ENCODE assay signal across 36 cellular contexts in the genomic region with DNA sequence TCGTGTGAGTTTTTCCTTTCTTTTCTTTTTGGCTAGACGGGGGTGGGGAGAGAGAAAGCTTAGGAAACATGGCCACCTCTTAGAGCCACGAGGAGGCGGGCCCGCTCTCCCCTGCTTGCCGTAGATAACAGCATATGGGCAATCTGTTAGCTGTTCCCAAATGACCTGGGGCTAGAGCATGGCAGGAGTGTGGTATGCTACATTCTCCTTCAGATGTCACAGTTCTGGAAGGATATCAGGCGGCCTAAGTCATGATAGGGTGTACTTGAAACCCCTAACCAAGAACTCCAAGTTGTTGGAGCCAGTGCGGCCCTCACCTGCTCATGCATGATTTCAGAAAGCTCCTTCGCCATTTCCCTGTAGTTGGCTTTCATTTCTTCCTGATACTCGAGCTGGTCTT. TPM values are rescaled to one million over a fixed set of nuclear protein-coding genes. Genes with fewer than 3 reads are reported as not detected.
"Had no signal": no experiment of that assay in that cellular context is flagged by ENCODE, and none has a peak within 500 bp of the region (broad histone marks: within the 10 kb centered on the region; RNA-seq: fewer than 3 reads in every experiment).

No MANE protein-coding gene starts in this region.

- H3K36me3 ChIP-seq: neural progenitor cell had no signal

- H3K4me1 Mint-ChIP-seq: natural killer cell; stimulated activated memory B cell treated with anti-CD40 and anti-IgM and Interleukin-4, amounts not matched to agents 10 μg/mL and 1 μg/mL and 100 μg/mL, for 72 hours had no signal

- H3K9me3 Mint-ChIP-seq: activated CD4-positive, alpha-beta T cell treated with anti-CD3 and anti-CD28 coated beads, Interleukin-2, amount 10 ng/mL, durations not matched to agents 24 days and 14 days; activated naive CD4-positive, alpha-beta T cell treated with anti-CD3 and anti-CD28 coated beads, Interleukin-2, amount 10 ng/mL, durations not matched to agents 7 days and 5 days; brain; natural killer cell; neural progenitor cell; stimulated activated memory B cell treated with anti-CD40 and anti-IgM and Interleukin-4, amounts not matched to agents 10 μg/mL and 1 μg/mL and 100 μg/mL, for 72 hours; T-helper 2 cell treated with Interferon-gamma antibody and Interleukin-4, amounts not matched to agents 5 μg/mL and 100 μg/mL, for 36 hours had no signal

- H3K27ac ChIP-seq: ascending aorta, cardiac muscle cell, coronary artery, dorsolateral prefrontal cortex, heart right ventricle, left lung, lower lobe of right lung, neural progenitor cell, right lobe of liver, upper lobe of left lung, vagina, VCaP had no signal

- DNase-seq: activated CD4-positive, alpha-beta memory T cell treated with anti-CD3 and anti-CD28 coated beads for 36 hours; activated CD4-positive, alpha-beta T cell treated with anti-CD3 and anti-CD28 coated beads, Interleukin-2, amount 10 ng/mL, durations not matched to agents 24 days and 14 days; activated CD4-positive, CD25-positive, alpha-beta regulatory T cell treated with anti-CD3 and anti-CD28 coated beads, Interleukin-2, amount 50 U/mL, for 72 hours; activated CD8-positive, alpha-beta memory T cell treated with anti-CD3 and anti-CD28 coated beads, Interleukin-2, amount 50 U/mL, for 4 hours; activated gamma-delta T cell; activated naive CD4-positive, alpha-beta T cell treated with anti-CD3 and anti-CD28 coated beads, Interleukin-2, amount 10 ng/mL, durations not matched to agents 7 days and 5 days; activated naive CD8-positive, alpha-beta T cell treated with anti-CD3 and anti-CD28 coated beads, Interleukin-2, amount 10 ng/mL, durations not matched to agents 7 days and 5 days; activated T-cell treated with anti-CD3 and anti-CD28 coated beads, Interleukin-2, amount 50 U/mL, for 1 hour; dorsolateral prefrontal cortex; effector memory CD4-positive, alpha-beta T cell; foreskin fibroblast; heart right ventricle; left lung; lower lobe of right lung; natural killer cell; right lobe of liver; stimulated activated CD4-positive, alpha-beta T cell treated with anti-CD3 and anti-CD28 coated beads, Interleukin-12 subunit alpha, Interleukin-12 subunit beta, amount 100 ng/mL, for 4 hours; stimulated activated CD4-positive, alpha-beta T cell treated with anti-CD3 and anti-CD28 coated beads, Interleukin-4, amount 100 ng/mL, for 1 hour; stimulated activated naive CD8-positive, alpha-beta T cell treated with anti-CD3 and anti-CD28 coated beads, Interleukin-15, amount 100 ng/mL, for 72 hours; substantia nigra; T-helper 1 cell; upper lobe of left lung had no signal

- H3K4me3 ChIP-seq: ascending aorta, cardiac muscle cell, coronary artery, dorsolateral prefrontal cortex, heart right ventricle, left lung, lower lobe of right lung, neural progenitor cell, right lobe of liver, upper lobe of left lung, vagina had no signal

- H3K27ac Mint-ChIP-seq: activated CD4-positive, alpha-beta memory T cell treated with anti-CD3 and anti-CD28 coated beads for 36 hours; activated CD4-positive, alpha-beta T cell treated with anti-CD3 and anti-CD28 coated beads, Interleukin-2, amount 10 ng/mL, durations not matched to agents 24 days and 14 days; activated naive CD4-positive, alpha-beta T cell treated with anti-CD3 and anti-CD28 coated beads, Interleukin-2, amount 10 ng/mL, durations not matched to agents 7 days and 5 days; activated T-helper 1 cell treated with anti-CD3 and anti-CD28 coated beads, Interleukin-12 subunit alpha, Interleukin-12 subunit beta, Interleukin-2, Interleukin-4 antibody, amounts not matched to agents 30 ng/mL and 10 ng/mL and 1 ng/mL, durations not matched to agents 14 hours and 24 hours and 36 hours; brain; natural killer cell; neural progenitor cell; progenitor cell of endocrine pancreas; stimulated activated memory B cell treated with anti-CD40 and anti-IgM and Interleukin-4, amounts not matched to agents 10 μg/mL and 1 μg/mL and 100 μg/mL, for 72 hours; T-helper 2 cell treated with Interferon-gamma antibody and Interleukin-4, amounts not matched to agents 5 μg/mL and 100 μg/mL, for 36 hours had no signal

- H3K4me1 ChIP-seq: ascending aorta, lower lobe of right lung, neural progenitor cell, upper lobe of left lung had no signal

- H3K4me2 ChIP-seq: neural progenitor cell had no signal

- ATAC-seq: heart right ventricle; natural killer cell; right lobe of liver; stimulated activated memory B cell treated with anti-CD40 and anti-IgM and Interleukin-4, amounts not matched to agents 10 μg/mL and 1 μg/mL and 100 μg/mL, for 72 hours; stimulated activated naive CD8-positive, alpha-beta T cell treated with anti-CD3 and anti-CD28 coated beads, Interleukin-15, amount 100 ng/mL, for 72 hours had no signal

- H3K27me3 ChIP-seq: ascending aorta, cardiac muscle cell, dorsolateral prefrontal cortex, heart right ventricle, left lung, neural progenitor cell, right lobe of liver, upper lobe of left lung, vagina had no signal

- H3K9me3 ChIP-seq: ascending aorta, heart right ventricle, left lung, lower lobe of right lung, right lobe of liver, upper lobe of left lung, vagina had no signal

- H3K27me3 Mint-ChIP-seq: activated CD4-positive, alpha-beta memory T cell treated with anti-CD3 and anti-CD28 coated beads for 36 hours; activated CD4-positive, alpha-beta T cell treated with anti-CD3 and anti-CD28 coated beads, Interleukin-2, amount 10 ng/mL, durations not matched to agents 24 days and 14 days; activated naive CD4-positive, alpha-beta T cell treated with anti-CD3 and anti-CD28 coated beads, Interleukin-2, amount 10 ng/mL, durations not matched to agents 7 days and 5 days; activated naive CD8-positive, alpha-beta T cell treated with anti-CD3 and anti-CD28 coated beads, Interleukin-2, amount 10 ng/mL, durations not matched to agents 7 days and 5 days; progenitor cell of endocrine pancreas; stimulated activated memory B cell treated with anti-CD40 and anti-IgM and Interleukin-4, amounts not matched to agents 10 μg/mL and 1 μg/mL and 100 μg/mL, for 72 hours; stimulated activated naive CD8-positive, alpha-beta T cell treated with anti-CD3 and anti-CD28 coated beads, Interleukin-15, amount 100 ng/mL, for 72 hours had no signal

- H3K4me3 Mint-ChIP-seq: activated CD4-positive, alpha-beta memory T cell treated with anti-CD3 and anti-CD28 coated beads for 36 hours; activated CD4-positive, alpha-beta T cell treated with anti-CD3 and anti-CD28 coated beads, Interleukin-2, amount 10 ng/mL, durations not matched to agents 24 days and 14 days; activated naive CD4-positive, alpha-beta T cell treated with anti-CD3 and anti-CD28 coated beads, Interleukin-2, amount 10 ng/mL, durations not matched to agents 7 days and 5 days; activated naive CD8-positive, alpha-beta T cell treated with anti-CD3 and anti-CD28 coated beads, Interleukin-2, amount 10 ng/mL, durations not matched to agents 7 days and 5 days; activated T-helper 1 cell treated with anti-CD3 and anti-CD28 coated beads, Interleukin-12 subunit alpha, Interleukin-12 subunit beta, Interleukin-2, Interleukin-4 antibody, amounts not matched to agents 30 ng/mL and 10 ng/mL and 1 ng/mL, durations not matched to agents 14 hours and 24 hours and 36 hours; brain; natural killer cell; neural progenitor cell; stimulated activated memory B cell treated with anti-CD40 and anti-IgM and Interleukin-4, amounts not matched to agents 10 μg/mL and 1 μg/mL and 100 μg/mL, for 72 hours; stimulated activated naive CD8-positive, alpha-beta T cell treated with anti-CD3 and anti-CD28 coated beads, Interleukin-15, amount 100 ng/mL, for 72 hours; T-helper 2 cell treated with Interferon-gamma antibody and Interleukin-4, amounts not matched to agents 5 μg/mL and 100 μg/mL, for 36 hours had no signal

- H2AFZ ChIP-seq: neural progenitor cell had no signal

RNA-seq across cellular contexts. Expression of gene SLC15A1, which starts 44.3 kb away (rescaled TPM):
- total RNA-seq: activated CD4-positive, alpha-beta memory T cell treated with anti-CD3 and anti-CD28 coated beads for 36 hours; activated CD4-positive, alpha-beta T cell treated with anti-CD3 and anti-CD28 coated beads, Interleukin-2, amount 10 ng/mL, durations not matched to agents 24 days and 14 days; activated CD8-positive, alpha-beta memory T cell treated with anti-CD3 and anti-CD28 coated beads for 36 hours; activated naive CD8-positive, alpha-beta T cell treated with anti-CD3 and anti-CD28 coated beads, Interleukin-2, amount 10 ng/mL, durations not matched to agents 7 days and 5 days; activated T-helper 1 cell treated with anti-CD3 and anti-CD28 coated beads, Interleukin-12 subunit alpha, Interleukin-12 subunit beta, Interleukin-2, Interleukin-4 antibody, amounts not matched to agents 30 ng/mL and 10 ng/mL and 1 ng/mL, durations not matched to agents 14 hours and 24 hours and 36 hours; ascending aorta; cardiac muscle cell; heart right ventricle; left lung; lower lobe of right lung; mononuclear cell; natural killer cell; skeletal muscle tissue had no signal
- polyA plus RNA-seq: cardiac muscle cell had no signal
